1 cellular context compared by ENCODE assay signal in genomic region chr20:50854512-50855249, GRCh38.
TF ChIP-seq lines count a peak whose summit lies in the region.

No MANE protein-coding gene starts in this region.

TF ChIP-seq in HEK293, 187 proteins besides CTCF, POLR2A, EP300 and RAD21 (continued from another document):
- no peak for TF ChIP-seq REST (tag by site-specific recombination; IDR thresholded peaks at IDR 0.05)
